Comparison of ENCODE assay signal across 2 cellular contexts in the genomic region with DNA sequence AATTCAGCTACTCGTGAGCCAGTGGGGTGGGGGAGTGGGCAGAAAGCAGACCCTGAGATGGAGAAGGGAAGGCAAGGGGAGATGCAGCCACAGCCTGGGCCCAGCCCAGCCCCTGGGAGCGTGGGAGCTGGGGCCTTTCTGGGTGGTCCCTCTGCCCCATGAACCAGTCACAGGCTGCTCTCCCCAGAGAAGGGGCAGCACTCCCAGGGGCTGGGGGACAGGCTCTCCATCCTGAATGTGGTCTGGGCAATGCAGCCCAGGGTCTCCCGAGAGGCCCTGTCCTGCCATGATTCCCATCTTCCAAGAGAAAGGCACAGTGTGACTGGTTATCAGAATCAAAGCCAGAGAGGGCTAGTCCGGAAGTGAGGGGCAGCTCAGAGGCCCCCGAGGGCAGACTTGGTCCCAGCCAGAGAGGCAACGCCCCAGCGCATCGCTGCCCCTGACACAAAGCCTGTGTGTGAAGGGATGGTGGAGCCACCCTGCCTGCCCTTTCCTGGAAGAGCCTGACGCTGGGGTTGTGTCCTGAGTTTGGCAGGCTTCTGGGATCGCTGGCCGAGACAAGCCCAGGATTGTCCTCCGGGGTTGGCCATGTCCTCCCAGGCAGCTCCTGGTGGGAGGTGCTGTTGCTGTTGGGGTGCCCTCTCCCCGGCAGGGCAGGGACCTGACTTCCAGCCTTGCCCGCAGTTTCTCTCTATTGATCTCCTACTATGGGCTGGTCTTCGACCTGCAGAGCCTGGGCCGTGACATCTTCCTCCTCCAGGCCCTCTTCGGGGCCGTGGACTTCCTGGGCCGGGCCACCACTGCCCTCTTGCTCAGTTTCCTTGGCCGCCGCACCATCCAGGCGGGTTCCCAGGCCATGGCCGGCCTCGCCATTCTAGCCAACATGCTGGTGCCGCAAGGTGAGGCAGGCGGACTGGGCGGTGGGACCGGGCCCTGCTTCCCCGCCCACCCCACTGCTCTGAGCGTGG.
TF ChIP-seq lines count a peak whose summit lies in the region.

No MANE protein-coding gene starts in this region.

TF ChIP-seq in H1, 55 proteins besides CTCF, POLR2A, EP300 and RAD21:
- no peak for TF ChIP-seq RBBP5 (IDR thresholded peaks at IDR 0.05; ENCODE audit: borderline replicate concordance, low read depth, low read length)

TF ChIP-seq in neural cell, 6 proteins besides CTCF, POLR2A, EP300 and RAD21:
- TF ChIP-seq MXI1 (conservative IDR thresholded peaks at IDR 0.05; ENCODE audit: poor library complexity, severe bottlenecking), result no peak
- TF ChIP-seq EZH2 (IDR thresholded peaks at IDR 0.05; ENCODE audit: borderline replicate concordance, insufficient read depth, low read length, poor library complexity, severe bottlenecking), result no peak
- TF ChIP-seq TAF1 (IDR thresholded peaks at IDR 0.05; ENCODE audit: low read depth), result no peak
- TF ChIP-seq POLR2AphosphoS5 (IDR thresholded peaks at IDR 0.05), result no peak
- no peak for TF ChIP-seq REST (IDR thresholded peaks at IDR 0.05; ENCODE audit: borderline replicate concordance)
- TF ChIP-seq SMC3 (conservative IDR thresholded peaks at IDR 0.05; ENCODE audit: poor library complexity), result no peak
